ENCODE assay signal across 18 cellular contexts in genomic region chr20:36391955-36392354, GRCh38.
"Had no signal": no experiment of that assay in that cellular context is flagged by ENCODE, and none has a peak within 500 bp of the region (broad histone marks: within the 10 kb centered on the region; RNA-seq: fewer than 3 reads in every experiment).

No MANE protein-coding gene starts in this region.

- H3K4me3 ChIP-seq: left ventricle myocardium inferior, lung, right atrium auricular region, stomach, uterus had no signal

- H3K4me3 Mint-ChIP-seq: dendritic cell treated with granulocyte-macrophage colony-stimulating factor and Interleukin-4, amounts not matched to agents 40 ng/mL and 50 ng/mL, for 4 days; naive thymus-derived CD8-positive, alpha-beta T cell had no signal

- DNase-seq: erythroblast; foreskin keratinocyte; kidney; left cardiac atrium; left ventricle myocardium inferior; naive thymus-derived CD8-positive, alpha-beta T cell; small intestine; stimulated activated CD4-positive, alpha-beta T cell treated with anti-CD3 and anti-CD28 coated beads, Interleukin-12 subunit alpha, Interleukin-12 subunit beta, amount 100 ng/mL, for 4 hours; stimulated activated naive CD4-positive, alpha-beta T cell; stomach; trophoblast cell; uterus had no signal

- H3K36me3 Mint-ChIP-seq: naive thymus-derived CD8-positive, alpha-beta T cell had no signal

- ATAC-seq: left cardiac atrium; naive thymus-derived CD8-positive, alpha-beta T cell had no signal

- H3K9me3 Mint-ChIP-seq: dendritic cell treated with granulocyte-macrophage colony-stimulating factor and Interleukin-4, amounts not matched to agents 40 ng/mL and 50 ng/mL, for 4 days; naive thymus-derived CD8-positive, alpha-beta T cell had no signal

- H3K9me3 ChIP-seq: left ventricle myocardium inferior, neutrophil, right atrium auricular region, stomach, uterus had no signal

- H3K27me3 ChIP-seq: right atrium auricular region, uterus had no signal

- H3K27ac Mint-ChIP-seq: dendritic cell treated with granulocyte-macrophage colony-stimulating factor and Interleukin-4, amounts not matched to agents 40 ng/mL and 50 ng/mL, for 4 days had no signal

- H3K4me1 ChIP-seq: foreskin keratinocyte, left ventricle myocardium inferior, right atrium auricular region, stomach, uterus had no signal

- FAIRE-seq: colon, endothelial cell of umbilical vein, kidney, small intestine had no signal

- H3K36me3 ChIP-seq: left ventricle myocardium inferior, neutrophil, right atrium auricular region, stomach, uterus had no signal

- H3K27ac ChIP-seq: foreskin keratinocyte, left ventricle myocardium inferior, neutrophil, right atrium auricular region, stomach, uterus had no signal
